Comparison of ENCODE assay signal across 18 cellular contexts in genomic region chr15:86609275-86609674, GRCh38.
A peak's percentile ranks its signal among the peaks of the same experiment; 100 is the strongest.
DNase-seq lines count a peak whose midpoint lies in the region; ATAC-seq, FAIRE-seq and TF ChIP-seq lines count a peak whose summit lies in the region.
"Had no signal": no experiment of that assay in that cellular context is flagged by ENCODE, and none has a peak within 500 bp of the region (broad histone marks: within the 10 kb centered on the region; RNA-seq: fewer than 3 reads in every experiment).

No MANE protein-coding gene starts in this region.

- H3K4me2 ChIP-seq in mammary epithelial cell (ENCODE audit: insufficient read depth, low read depth, low read length), result no peak overlapping the region

- BruUV-seq in mammary epithelial cell (replicated peaks; lab: Mats Ljungman, UMichigan) (no TSS peak), MCF 10A (replicated peaks; lab: Mats Ljungman, UMichigan) (no TSS peak)

- H3K4me3 Mint-ChIP-seq in MCF 10A (ENCODE audit: unreplicated experiment), result no peak overlapping the region
- H3K4me3 Mint-ChIP-seq in activated T-helper 17 cell treated with anti-CD3 and anti-CD28 coated beads, Interleukin-2, amount 50 U/mL, for 72 hours, result no peak overlapping the region
- H3K4me3 Mint-ChIP-seq: CD4-positive, CD25-positive, alpha-beta regulatory T cell; CD8-positive, alpha-beta memory T cell; H9 had no signal

- 100% methylated on average over 3 of the region's 3 CpGs for WGBS in mammary epithelial cell (ENCODE audit: low coverage, missing lambda C conversion rate)
- 86 to 94% (median 90%) methylated on average over 3 of the region's 3 CpGs for WGBS in psoas muscle, 3 donors

- H3K4me1 Mint-ChIP-seq in MCF 10A (ENCODE audit: insufficient read depth, unreplicated experiment), result peaks cover 25% of the 10 kb centered on the region
- H3K4me1 Mint-ChIP-seq in activated T-helper 17 cell treated with anti-CD3 and anti-CD28 coated beads, Interleukin-2, amount 50 U/mL, for 72 hours, result peaks cover 30% of the 10 kb centered on the region

- DNase-seq in mammary epithelial cell (no peak), MCF 10A (ENCODE audit: unreplicated experiment) (no peak), psoas muscle (no peak), cerebellar cortex (ENCODE audit: low spot score) (no peak), UCSD-AML1 (lab: John Stamatoyannopoulos, UW; ENCODE audit: unreplicated experiment) (no peak), H54 (ENCODE audit: insufficient read length, low spot score) (no peak)
- DNase-seq: ACHN; BE2C; CD4-positive, CD25-positive, alpha-beta regulatory T cell; CD8-positive, alpha-beta memory T cell; COR-L47; DMS53; GM23248; H9 had no signal

- H3K27me3 ChIP-seq in mammary epithelial cell (ENCODE audit: insufficient read depth, low read length) (no peaks in the 10 kb centered on the region), psoas muscle (ENCODE audit: insufficient read depth in 3 of 3, low read length in 2 of 3) (no peaks in the 10 kb centered on the region)
- H3K27me3 ChIP-seq: BE2C had no signal

- H3K9me3 ChIP-seq in mammary epithelial cell (replicated peaks; ENCODE audit: insufficient read depth, low read length) (no peaks in the 10 kb centered on the region), psoas muscle (no peaks in the 10 kb centered on the region)
- H3K9me3 ChIP-seq: BE2C had no signal

- no peak overlapping the region for H3K4me3 ChIP-seq in mammary epithelial cell (replicated peaks in 1 of 3; ENCODE audit: insufficient read depth in 1 of 3, low read depth in 2 of 3, low read length in 3 of 3)
- no peak overlapping the region for H3K4me3 ChIP-seq in psoas muscle
- H3K4me3 ChIP-seq: GM23248 had no signal

- H3K36me3 Mint-ChIP-seq in MCF 10A (ENCODE audit: insufficient read depth, unreplicated experiment), result no peaks in the 10 kb centered on the region
- H3K36me3 Mint-ChIP-seq in activated T-helper 17 cell treated with anti-CD3 and anti-CD28 coated beads, Interleukin-2, amount 50 U/mL, for 72 hours (ENCODE audit: low read depth), result no peaks in the 10 kb centered on the region
- H3K36me3 Mint-ChIP-seq: CD4-positive, CD25-positive, alpha-beta regulatory T cell; CD8-positive, alpha-beta memory T cell had no signal

- TF ChIP-seq POLR2A in H54 (IDR thresholded peaks at IDR 0.05; ENCODE audit: low read depth, low read length), result no peak

- no peaks in the 10 kb centered on the region for H4K20me1 ChIP-seq in mammary epithelial cell (ENCODE audit: insufficient read depth, low read length)

- intact Hi-C loops in mammary epithelial cell (cut with micrococcal nuclease), result no loop called here
- intact Hi-C loops in MCF 10A (cut with micrococcal nuclease), result no loop called here
- intact Hi-C loops in psoas muscle (cut with DNase I), result loop anchor here in 1 of 2 donors (5.0 kb wide), 1 partner anchor 747 kb away; no protein-coding TSS in a partner anchor

- H3K9me3 Mint-ChIP-seq in MCF 10A (ENCODE audit: unreplicated experiment), result no peaks in the 10 kb centered on the region
- peaks cover 7% of the 10 kb centered on the region for H3K9me3 Mint-ChIP-seq in activated T-helper 17 cell treated with anti-CD3 and anti-CD28 coated beads, Interleukin-2, amount 50 U/mL, for 72 hours
- H3K9me3 Mint-ChIP-seq: CD8-positive, alpha-beta memory T cell; H9 had no signal

- peaks cover 19% of the 10 kb centered on the region for H3K4me1 ChIP-seq in mammary epithelial cell (ENCODE audit: insufficient read depth, low read length)
- H3K4me1 ChIP-seq in psoas muscle, result peaks cover 29% of the 10 kb centered on the region
- H3K4me1 ChIP-seq: BE2C had no signal

- POLR2A ChIA-PET in MCF 10A (lab: Yijun Ruan, JAX), result no interaction called here

- no peaks in the 10 kb centered on the region for H3K79me2 ChIP-seq in mammary epithelial cell (ENCODE audit: insufficient read depth, low read length)

- peak overlapping the region; percentile 2 for H2AFZ ChIP-seq in mammary epithelial cell (ENCODE audit: low read depth, low read length)
- H2AFZ ChIP-seq: GM23248 had no signal

- H3K27ac Mint-ChIP-seq in MCF 10A (ENCODE audit: low read depth, unreplicated experiment), result no peak overlapping the region
- no peak overlapping the region for H3K27ac Mint-ChIP-seq in activated T-helper 17 cell treated with anti-CD3 and anti-CD28 coated beads, Interleukin-2, amount 50 U/mL, for 72 hours
- H3K27ac Mint-ChIP-seq: H9 had no signal

- CTCF ChIA-PET in mammary epithelial cell (lab: Charles Lee; ENCODE audit: low non-redundant PET) (no interaction called here), MCF 10A (lab: Yijun Ruan, JAX) (interaction anchor here (0.6 to 2.1 kb wide), 2 partner anchors 134 to 378 kb away, joined by 4 to 12 read pairs; no protein-coding TSS in a partner anchor)

- no peak for TF ChIP-seq CTCF in mammary epithelial cell (conservative IDR thresholded peaks at IDR 0.05 in 1 of 2, IDR thresholded peaks at IDR 0.05 in 1 of 2; ENCODE audit: extremely low read depth in 1 of 2, insufficient read depth in 1 of 2, low read depth in 1 of 2, low read length in 2 of 2)
- no peak for TF ChIP-seq CTCF in MCF 10A (IDR thresholded peaks at IDR 0.05; ENCODE audit: unreplicated experiment)
- TF ChIP-seq CTCF in psoas muscle (IDR thresholded peaks at IDR 0.05), result no peak

- dilution Hi-C loops in mammary epithelial cell (cut with HindIII; ENCODE audit: low sequenced_read_pairs), result no loop called here

- H3K27me3 Mint-ChIP-seq in MCF 10A (ENCODE audit: insufficient read depth, unreplicated experiment), result no peaks in the 10 kb centered on the region
- peaks cover 3% of the 10 kb centered on the region for H3K27me3 Mint-ChIP-seq in activated T-helper 17 cell treated with anti-CD3 and anti-CD28 coated beads, Interleukin-2, amount 50 U/mL, for 72 hours

- H3K36me3 ChIP-seq in mammary epithelial cell (ENCODE audit: insufficient read depth, low read length) (no peaks in the 10 kb centered on the region), psoas muscle (ENCODE audit: insufficient read depth in 1 of 2, low read depth in 1 of 2) (no peaks in the 10 kb centered on the region)
- H3K36me3 ChIP-seq: BE2C had no signal

- no peak overlapping the region for H3K27ac ChIP-seq in mammary epithelial cell (ENCODE audit: insufficient read depth, low read depth, low read length)
- peak overlapping the region; percentile 58 for H3K27ac ChIP-seq in psoas muscle
- H3K27ac ChIP-seq: GM23248 had no signal

- peak; percentile 37 for ATAC-seq in activated T-helper 17 cell treated with anti-CD3 and anti-CD28 coated beads, Interleukin-2, amount 50 U/mL, for 72 hours (replicated peaks)
- ATAC-seq in psoas muscle, result no peak

- no peak for FAIRE-seq in H54 (lab: Jason Lieb, UNC)
- FAIRE-seq: G401.6, GM12891, GM19239 had no signal

- H3K9ac ChIP-seq in mammary epithelial cell (ENCODE audit: insufficient read depth, low read length), result no peak overlapping the region
- H3K9ac ChIP-seq: GM23248 had no signal

- in situ Hi-C loops in mammary epithelial cell (cut with MboI; ENCODE audit: low sequenced_read_pairs in 2 of 2), result loop anchor here in 1 of 2 donors (25.0 kb wide), 1 partner anchor 747 kb away; no protein-coding TSS in a partner anchor
